ENCODE assay signal across 8 cellular contexts in genomic region chr15:60374628-60375081, GRCh38. TPM values are rescaled to one million over a fixed set of nuclear protein-coding genes. Genes with fewer than 3 reads are reported as not detected.
DNase-seq lines count a peak whose midpoint lies in the region; ATAC-seq and TF ChIP-seq lines count a peak whose summit lies in the region.

No MANE protein-coding gene starts in this region.

- peak overlapping the region; percentile 67 for H3K4me3 Mint-ChIP-seq in Calu3 (ENCODE audit: low read depth, unreplicated experiment)
- no peak overlapping the region for H3K4me3 Mint-ChIP-seq in activated naive CD4-positive, alpha-beta T cell treated with anti-CD3 and anti-CD28 coated beads, Interleukin-2, amount 10 ng/mL, durations not matched to agents 7 days and 5 days

- TF ChIP-seq POLR2A in body of pancreas (IDR thresholded peaks at IDR 0.05) = no peak

- H3K4me3 ChIP-seq in body of pancreas = no peak overlapping the region

- peaks cover 85% of the 10 kb centered on the region for H3K4me1 Mint-ChIP-seq in Calu3 (ENCODE audit: low read depth, unreplicated experiment)
- no peaks in the 10 kb centered on the region for H3K4me1 Mint-ChIP-seq in activated naive CD4-positive, alpha-beta T cell treated with anti-CD3 and anti-CD28 coated beads, Interleukin-2, amount 10 ng/mL, durations not matched to agents 7 days and 5 days

- no peaks in the 10 kb centered on the region for H3K27me3 ChIP-seq in body of pancreas

- H3K4me1 ChIP-seq in body of pancreas = peaks cover 69% of the 10 kb centered on the region

- peak overlapping the region in 3 of 4 donors; percentile 43 to 81 (median 69) for H3K27ac ChIP-seq in body of pancreas

- no peaks in the 10 kb centered on the region for H3K9me3 ChIP-seq in body of pancreas

- no TSS peak for BruUV-seq in Calu3 (replicated peaks; lab: Mats Ljungman, UMichigan)

- DNase-seq in Calu3 (peak; percentile 92), NCI-H1694 (lab: John Stamatoyannopoulos, UW) (peak; percentile 48), body of pancreas (peak; percentile 28 to 70 (median 52)), left lobe of liver (ENCODE audit: low spot score) (no peak), ureter (ENCODE audit: low spot score) (peak; percentile 72), cerebellar nuclear complex (lab: John Stamatoyannopoulos, UW) (no peak)
- DNase-seq in stimulated activated CD4-positive, alpha-beta T cell treated with anti-CD3 and anti-CD28 coated beads, Interleukin-1b, Interleukin-23, amount 100 ng/mL, for 48 hours = no peak
- no peak for DNase-seq in activated naive CD4-positive, alpha-beta T cell treated with anti-CD3 and anti-CD28 coated beads, Interleukin-2, amount 10 ng/mL, durations not matched to agents 7 days and 5 days

- H3K27me3 Mint-ChIP-seq in Calu3 (ENCODE audit: unreplicated experiment) = no peaks in the 10 kb centered on the region
- no peaks in the 10 kb centered on the region for H3K27me3 Mint-ChIP-seq in activated naive CD4-positive, alpha-beta T cell treated with anti-CD3 and anti-CD28 coated beads, Interleukin-2, amount 10 ng/mL, durations not matched to agents 7 days and 5 days

- peaks cover 100% of the 10 kb centered on the region for H3K36me3 Mint-ChIP-seq in Calu3 (ENCODE audit: insufficient read depth, unreplicated experiment)
- H3K36me3 Mint-ChIP-seq in activated naive CD4-positive, alpha-beta T cell treated with anti-CD3 and anti-CD28 coated beads, Interleukin-2, amount 10 ng/mL, durations not matched to agents 7 days and 5 days = peaks cover 40% of the 10 kb centered on the region

- H3K9me3 Mint-ChIP-seq in Calu3 (ENCODE audit: low read depth, unreplicated experiment) = no peaks in the 10 kb centered on the region
- H3K9me3 Mint-ChIP-seq in activated naive CD4-positive, alpha-beta T cell treated with anti-CD3 and anti-CD28 coated beads, Interleukin-2, amount 10 ng/mL, durations not matched to agents 7 days and 5 days = no peaks in the 10 kb centered on the region

- WGBS in body of pancreas, 2 donors = 40 to 43% methylated on average over 7 of the region's 7 CpGs

- ATAC-seq in body of pancreas (peak; percentile 51), left lobe of liver (peak; percentile 66)

- CTCF ChIA-PET in Calu3 (lab: Charles Lee) = interaction anchor here (0.6 to 3.7 kb wide), 14 partner anchors 12 to 684 kb away, joined by 3 to 14 read pairs (median 4); no protein-coding TSS in a partner anchor
- CTCF ChIA-PET in activated naive CD4-positive, alpha-beta T cell treated with anti-CD3 and anti-CD28 coated beads, Interleukin-2, amount 10 ng/mL, durations not matched to agents 7 days and 5 days (lab: Charles Lee) = interaction anchor here (0.8 to 1.0 kb wide), 3 partner anchors 17 to 142 kb away, joined by 3 read pairs; no protein-coding TSS in a partner anchor

- TF ChIP-seq CTCF in Calu3 (IDR thresholded peaks at IDR 0.05; ENCODE audit: unreplicated experiment) (no peak), body of pancreas (IDR thresholded peaks at IDR 0.05) (no peak)

- intact Hi-C loops in Calu3 (cut with micrococcal nuclease; ENCODE audit: unreplicated experiment) = loop anchor here (2.0 to 5.0 kb wide), 2 partner anchors 16 to 33 kb away; no protein-coding TSS in a partner anchor
- intact Hi-C loops in body of pancreas (cut with DNase I) = no loop called here

- peak overlapping the region; percentile 100 for H3K27ac Mint-ChIP-seq in Calu3 (ENCODE audit: unreplicated experiment)
- H3K27ac Mint-ChIP-seq in activated naive CD4-positive, alpha-beta T cell treated with anti-CD3 and anti-CD28 coated beads, Interleukin-2, amount 10 ng/mL, durations not matched to agents 7 days and 5 days = no peak overlapping the region

- H3K36me3 ChIP-seq in body of pancreas (replicated peaks in 1 of 2; ENCODE audit: insufficient read depth in 1 of 2, low read depth in 2 of 2) = peaks cover 0 to 4% of the 10 kb centered on the region in 2 donors

RNA-seq across cellular contexts. Expression of gene ANXA2, which starts 23.1 kb away (rescaled TPM):
- total RNA-seq in Calu3 (2022) = 3,100 and 3,305 TPM in 2 replicates
- 100 to 1,000 TPM; 265 to 341 TPM for total RNA-seq in body of pancreas
- 61.3 TPM for total RNA-seq in left lobe of liver
- 684 TPM for total RNA-seq in ureter

Comparison
In these comparisons a context has a peak if more than half of its experiments do, and no peak if none do; other contexts are left out.
1. DNase-seq: peak in Calu3 (single experiment), NCI-H1694 (single experiment), body of pancreas (4 of 4) and ureter (single experiment); none in left lobe of liver (single experiment), stimulated activated CD4-positive, alpha-beta T cell treated with anti-CD3 and anti-CD28 coated beads, Interleukin-1b, Interleukin-23, amount 100 ng/mL, for 48 hours (single experiment), cerebellar nuclear complex (0 of 2) and activated naive CD4-positive, alpha-beta T cell treated with anti-CD3 and anti-CD28 coated beads, Interleukin-2, amount 10 ng/mL, durations not matched to agents 7 days and 5 days (single experiment).